In the genomic region with DNA sequence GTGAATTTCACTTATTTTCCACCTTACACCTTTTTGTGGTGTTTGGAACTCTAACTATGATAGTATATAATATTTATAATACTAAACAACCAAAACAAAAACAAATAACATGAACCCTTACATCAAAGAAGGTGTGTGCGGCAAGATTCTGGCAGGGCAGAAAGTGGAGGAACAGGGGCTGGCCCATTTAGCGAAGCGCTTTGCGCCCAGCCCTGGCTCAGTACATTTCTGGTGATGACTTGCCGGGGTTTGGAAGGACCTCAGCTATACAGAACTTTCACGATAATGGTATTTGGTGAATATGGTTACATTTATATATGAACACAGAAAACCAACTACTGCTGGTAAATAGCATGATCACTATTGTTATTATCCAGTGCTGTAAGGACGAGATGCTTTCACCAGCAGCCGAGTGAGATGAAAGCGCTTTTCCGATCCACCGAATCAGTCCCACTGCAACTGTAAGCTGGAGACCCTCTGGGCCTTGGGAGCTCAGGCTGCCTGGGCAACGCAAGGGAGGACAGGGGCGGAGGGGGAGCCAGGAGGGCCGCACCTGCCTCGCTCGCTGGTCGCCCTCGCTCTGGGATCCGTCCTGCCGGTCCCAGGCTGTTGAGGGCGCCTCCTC, we compare ENCODE assay signal across 8 cellular contexts.
DNase-seq lines count a peak whose midpoint lies in the region; ATAC-seq and TF ChIP-seq lines count a peak whose summit lies in the region.

No MANE protein-coding gene starts in this region.

- peaks cover 13 to 20% (median 18%) of the 10 kb centered on the region in 3 donors for H3K4me1 Mint-ChIP-seq in naive B cell

- no peak for TF ChIP-seq CTCF in GM10266 (IDR thresholded peaks at IDR 0.05; ENCODE audit: control insufficient read depth, insufficient read depth, low read depth, missing control alignments)

- H3K36me3 Mint-ChIP-seq in naive B cell, result no peaks in the 10 kb centered on the region

- no peaks in the 10 kb centered on the region for H3K9me3 Mint-ChIP-seq in naive B cell

- DNase-seq in GM10266 (ENCODE audit: extremely low spot score) (peak; percentile 48), NAMALWA (ENCODE audit: low spot score) (peak; percentile 6), caudate nucleus (lab: John Stamatoyannopoulos, UW) (peak in 4 of 61 donors; percentile 16 to 71 (median 32)), naive B cell (no peak), AML-193 (lab: John Stamatoyannopoulos, UW) (no peak), LoVo (ENCODE audit: low spot score) (no peak)

- H3K27ac ChIP-seq in caudate nucleus (ENCODE audit: low read depth, low read length), result peak overlapping the region; percentile 46

- ATAC-seq in naive B cell (ENCODE audit: low read depth in 2 of 2) (no peak), GM21723 (IDR thresholded peaks at IDR 0.05; ENCODE audit: unreplicated experiment) (no peak), GM21367 (IDR thresholded peaks at IDR 0.05; ENCODE audit: unreplicated experiment) (no peak)

- H3K4me3 Mint-ChIP-seq in naive B cell, result peak overlapping the region; percentile 72 to 89 (median 81)

- peak overlapping the region in 3 of 6 donors; percentile 34 to 78 (median 49) for H3K27ac Mint-ChIP-seq in naive B cell

- H3K27me3 Mint-ChIP-seq in naive B cell, result peaks cover 0 to 14% (median 8%) of the 10 kb centered on the region in 3 donors

Comparison
In these comparisons a context has a peak if more than half of its experiments do, and no peak if none do; other contexts are left out.
1. DNase-seq: peak in GM10266 (single experiment) and NAMALWA (single experiment); none in naive B cell (single experiment), AML-193 (0 of 2) and LoVo (single experiment).